15 cellular contexts compared by ENCODE assay signal in the genomic region with DNA sequence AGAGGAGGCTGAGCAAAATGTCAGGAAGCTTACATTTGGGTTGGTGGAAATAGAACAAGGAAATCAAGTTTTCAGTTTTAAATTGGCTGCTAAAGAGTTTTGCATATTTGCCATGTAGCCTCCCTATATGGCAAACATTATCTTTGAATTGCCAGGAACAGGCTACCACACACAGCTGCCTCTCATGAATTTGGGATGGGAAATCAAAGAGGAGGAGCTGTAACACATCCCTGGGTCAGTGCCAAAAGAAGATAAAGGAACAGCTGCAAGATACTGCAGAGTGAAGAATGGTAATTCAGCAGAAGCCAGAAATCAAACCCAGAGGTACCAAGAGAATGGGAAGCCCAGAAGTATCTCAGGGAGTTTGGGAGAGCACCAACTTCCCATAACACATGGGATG. TPM values are rescaled to one million over a fixed set of nuclear protein-coding genes. Genes with fewer than 3 reads are reported as not detected.
"Had no signal": no experiment of that assay in that cellular context is flagged by ENCODE, and none has a peak within 500 bp of the region (broad histone marks: within the 10 kb centered on the region; RNA-seq: fewer than 3 reads in every experiment).

No MANE protein-coding gene starts in this region.

- ATAC-seq: left lobe of liver; sciatic nerve; stimulated activated memory B cell treated with anti-CD40 and anti-IgM and Interleukin-4, amounts not matched to agents 10 μg/mL and 1 μg/mL and 100 μg/mL, for 72 hours; upper lobe of right lung had no signal

- DNase-seq: activated CD4-positive, alpha-beta T cell treated with anti-CD3 and anti-CD28 coated beads, Interleukin-2, amount 50 U/mL, for 48 hours; activated gamma-delta T cell treated with Interleukin-2 at 50 U/mL for 16 hours; activated naive CD8-positive, alpha-beta T cell treated with anti-CD3 and anti-CD28 coated beads for 36 hours; amygdala; caudate nucleus; head of caudate nucleus; kidney; stimulated activated CD4-positive, alpha-beta T cell treated with anti-CD3 and anti-CD28 coated beads, Interleukin-4, amount 100 ng/mL, for 24 hours; upper lobe of right lung had no signal

- H3K4me3 ChIP-seq: coronary artery, lung, thoracic aorta, upper lobe of right lung had no signal

RNA-seq across cellular contexts. Expression of a gene that starts 18.6 kb away (rescaled TPM):
- total RNA-seq: activated naive CD8-positive, alpha-beta T cell treated with anti-CD3 and anti-CD28 coated beads for 36 hours had no signal
